In the genomic region with DNA sequence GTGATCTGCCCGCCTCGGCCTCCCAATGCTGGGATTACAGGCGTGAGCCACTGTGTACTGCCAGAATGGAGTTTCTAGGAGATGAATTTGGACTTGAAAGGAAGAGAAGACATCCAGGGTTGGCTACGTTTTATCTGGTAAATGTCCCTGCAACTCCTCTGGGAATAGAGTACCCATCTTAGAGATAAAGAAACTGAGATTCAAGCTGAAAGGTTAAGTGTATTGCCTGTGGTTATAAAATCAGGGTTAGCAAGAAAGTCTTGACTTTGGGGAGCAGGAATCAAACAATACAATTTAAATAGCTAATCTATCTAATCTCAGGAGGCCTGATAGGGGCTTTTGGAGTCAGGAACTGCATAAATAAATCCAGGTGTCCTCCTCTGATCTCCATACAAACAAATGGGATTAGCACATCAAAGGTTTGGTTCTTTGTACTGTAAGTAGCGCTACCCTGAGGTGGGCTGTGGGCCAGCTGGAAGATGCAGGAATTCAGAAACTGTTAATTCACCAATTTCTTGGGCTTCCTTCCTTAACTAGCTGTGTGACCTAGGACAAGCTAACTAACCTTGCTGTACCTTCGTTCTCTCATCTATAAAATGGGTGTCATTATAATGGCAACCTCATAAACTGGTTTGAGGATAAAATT, we compare ENCODE assay signal across 2 cellular contexts.
TF ChIP-seq lines count a peak whose summit lies in the region.

No MANE protein-coding gene starts in this region.

TF ChIP-seq in HepG2, 621 proteins besides CTCF, POLR2A, EP300 and RAD21:
- TF ChIP-seq TCF7L2 (IDR thresholded peaks at IDR 0.05; ENCODE audit: low read depth, low read length) = no peak
- no peak for TF ChIP-seq ELF1 (CRISPR knock-in tag; IDR thresholded peaks at IDR 0.05)
- TF ChIP-seq TRIM22 (IDR thresholded peaks at IDR 0.05) = no peak
- peak; percentile 63 for TF ChIP-seq TCF7 (IDR thresholded peaks at IDR 0.05; ENCODE audit: low read depth)
- TF ChIP-seq KLF9 (CRISPR knock-in tag; IDR thresholded peaks at IDR 0.05; ENCODE audit: low read depth) = no peak
- TF ChIP-seq ZNF607 (CRISPR knock-in tag; IDR thresholded peaks at IDR 0.05; ENCODE audit: borderline replicate concordance) = no peak
- TF ChIP-seq ZHX1 (CRISPR knock-in tag; IDR thresholded peaks at IDR 0.05; ENCODE audit: low read depth) = no peak
- no peak for TF ChIP-seq ZNF878 (CRISPR knock-in tag; IDR thresholded peaks at IDR 0.05)
- TF ChIP-seq SOX5 (CRISPR knock-in tag; IDR thresholded peaks at IDR 0.05; ENCODE audit: borderline replicate concordance) = peak; percentile 39; the same call in 1 of the 2 replicates
- TF ChIP-seq SOX13 (IDR thresholded peaks at IDR 0.05) = no peak
- TF ChIP-seq SOX13 (CRISPR knock-in tag; conservative IDR thresholded peaks at IDR 0.05 in 1 of 2, IDR thresholded peaks at IDR 0.05 in 1 of 2) = peak in 1 of 2 experiments; percentile 51; a peak in 1 of 4 replicates
- no peak for TF ChIP-seq MAFF (IDR thresholded peaks at IDR 0.05; ENCODE audit: low read depth, low read length)
- TF ChIP-seq, protein P1, sequence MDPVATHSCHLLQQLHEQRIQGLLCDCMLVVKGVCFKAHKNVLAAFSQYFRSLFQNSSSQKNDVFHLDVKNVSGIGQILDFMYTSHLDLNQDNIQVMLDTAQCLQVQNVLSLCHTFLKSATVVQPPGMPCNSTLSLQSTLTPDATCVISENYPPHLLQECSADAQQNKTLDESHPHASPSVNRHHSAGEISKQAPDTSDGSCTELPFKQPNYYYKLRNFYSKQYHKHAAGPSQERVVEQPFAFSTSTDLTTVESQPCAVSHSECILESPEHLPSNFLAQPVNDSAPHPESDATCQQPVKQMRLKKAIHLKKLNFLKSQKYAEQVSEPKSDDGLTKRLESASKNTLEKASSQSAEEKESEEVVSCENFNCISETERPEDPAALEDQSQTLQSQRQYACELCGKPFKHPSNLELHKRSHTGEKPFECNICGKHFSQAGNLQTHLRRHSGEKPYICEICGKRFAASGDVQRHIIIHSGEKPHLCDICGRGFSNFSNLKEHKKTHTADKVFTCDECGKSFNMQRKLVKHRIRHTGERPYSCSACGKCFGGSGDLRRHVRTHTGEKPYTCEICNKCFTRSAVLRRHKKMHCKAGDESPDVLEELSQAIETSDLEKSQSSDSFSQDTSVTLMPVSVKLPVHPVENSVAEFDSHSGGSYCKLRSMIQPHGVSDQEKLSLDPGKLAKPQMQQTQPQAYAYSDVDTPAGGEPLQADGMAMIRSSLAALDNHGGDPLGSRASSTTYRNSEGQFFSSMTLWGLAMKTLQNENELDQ (CRISPR knock-in tag; IDR thresholded peaks at IDR 0.05; ENCODE audit: borderline replicate concordance) = no peak
- TF ChIP-seq ZNF737 (CRISPR knock-in tag; IDR thresholded peaks at IDR 0.05; ENCODE audit: borderline replicate concordance) = no peak
- no peak for TF ChIP-seq REL (CRISPR knock-in tag; conservative IDR thresholded peaks at IDR 0.05)
- peak; percentile 57 for TF ChIP-seq ZNF629 (CRISPR knock-in tag; conservative IDR thresholded peaks at IDR 0.05)
- no peak for TF ChIP-seq ZNF296 (CRISPR knock-in tag; conservative IDR thresholded peaks at IDR 0.05)
- TF ChIP-seq MIER3 (CRISPR knock-in tag; IDR thresholded peaks at IDR 0.05; ENCODE audit: borderline replicate concordance) = no peak
- no peak for TF ChIP-seq RBAK (CRISPR knock-in tag; IDR thresholded peaks at IDR 0.05)
- TF ChIP-seq ZNF264 (CRISPR knock-in tag; IDR thresholded peaks at IDR 0.05) = no peak
- TF ChIP-seq GATAD2A (CRISPR knock-in tag; IDR thresholded peaks at IDR 0.05) = no peak
- no peak for TF ChIP-seq SMYD3 (CRISPR knock-in tag; IDR thresholded peaks at IDR 0.05)
- no peak for TF ChIP-seq CAMTA2 (CRISPR knock-in tag; IDR thresholded peaks at IDR 0.05; ENCODE audit: borderline replicate concordance)

TF ChIP-seq in K562, 482 proteins besides CTCF, POLR2A, EP300 and RAD21:
- TF ChIP-seq MNT (conservative IDR thresholded peaks at IDR 0.05) (no peak), KDM1A (IDR thresholded peaks at IDR 0.05) (peak; percentile 30 to 50; a peak in 2 of 4 replicates), U2AF1 (optimal IDR thresholded peaks at IDR 0.05; ENCODE audit: low read depth, low read length) (no peak), SETDB1 (IDR thresholded peaks at IDR 0.05; ENCODE audit: low read length) (no peak), KDM5B (IDR thresholded peaks at IDR 0.05; ENCODE audit: insufficient replicate concordance, low read depth, low read length) (no peak), RBM25 (IDR thresholded peaks at IDR 0.05; ENCODE audit: low read depth, low read length, severe bottlenecking) (peak; percentile 8)
- TF ChIP-seq, protein P2, sequence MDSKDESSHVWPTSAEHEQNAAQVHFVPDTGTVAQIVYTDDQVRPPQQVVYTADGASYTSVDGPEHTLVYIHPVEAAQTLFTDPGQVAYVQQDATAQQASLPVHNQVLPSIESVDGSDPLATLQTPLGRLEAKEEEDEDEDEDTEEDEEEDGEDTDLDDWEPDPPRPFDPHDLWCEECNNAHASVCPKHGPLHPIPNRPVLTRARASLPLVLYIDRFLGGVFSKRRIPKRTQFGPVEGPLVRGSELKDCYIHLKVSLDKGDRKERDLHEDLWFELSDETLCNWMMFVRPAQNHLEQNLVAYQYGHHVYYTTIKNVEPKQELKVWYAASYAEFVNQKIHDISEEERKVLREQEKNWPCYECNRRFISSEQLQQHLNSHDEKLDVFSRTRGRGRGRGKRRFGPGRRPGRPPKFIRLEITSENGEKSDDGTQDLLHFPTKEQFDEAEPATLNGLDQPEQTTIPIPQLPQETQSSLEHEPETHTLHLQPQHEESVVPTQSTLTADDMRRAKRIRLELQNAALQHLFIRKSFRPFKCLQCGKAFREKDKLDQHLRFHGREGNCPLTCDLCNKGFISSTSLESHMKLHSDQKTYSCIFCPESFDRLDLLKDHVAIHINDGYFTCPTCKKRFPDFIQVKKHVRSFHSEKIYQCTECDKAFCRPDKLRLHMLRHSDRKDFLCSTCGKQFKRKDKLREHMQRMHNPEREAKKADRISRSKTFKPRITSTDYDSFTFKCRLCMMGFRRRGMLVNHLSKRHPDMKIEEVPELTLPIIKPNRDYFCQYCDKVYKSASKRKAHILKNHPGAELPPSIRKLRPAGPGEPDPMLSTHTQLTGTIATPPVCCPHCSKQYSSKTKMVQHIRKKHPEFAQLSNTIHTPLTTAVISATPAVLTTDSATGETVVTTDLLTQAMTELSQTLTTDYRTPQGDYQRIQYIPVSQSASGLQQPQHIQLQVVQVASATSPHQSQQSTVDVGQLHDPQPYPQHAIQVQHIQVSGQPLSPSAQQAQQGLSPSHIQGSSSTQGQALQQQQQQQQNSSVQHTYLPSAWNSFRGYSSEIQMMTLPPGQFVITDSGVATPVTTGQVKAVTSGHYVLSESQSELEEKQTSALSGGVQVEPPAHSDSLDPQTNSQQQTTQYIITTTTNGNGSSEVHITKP (IDR thresholded peaks at IDR 0.05; ENCODE audit: partially characterized antibody) = no peak
- TF ChIP-seq, protein P3, sequence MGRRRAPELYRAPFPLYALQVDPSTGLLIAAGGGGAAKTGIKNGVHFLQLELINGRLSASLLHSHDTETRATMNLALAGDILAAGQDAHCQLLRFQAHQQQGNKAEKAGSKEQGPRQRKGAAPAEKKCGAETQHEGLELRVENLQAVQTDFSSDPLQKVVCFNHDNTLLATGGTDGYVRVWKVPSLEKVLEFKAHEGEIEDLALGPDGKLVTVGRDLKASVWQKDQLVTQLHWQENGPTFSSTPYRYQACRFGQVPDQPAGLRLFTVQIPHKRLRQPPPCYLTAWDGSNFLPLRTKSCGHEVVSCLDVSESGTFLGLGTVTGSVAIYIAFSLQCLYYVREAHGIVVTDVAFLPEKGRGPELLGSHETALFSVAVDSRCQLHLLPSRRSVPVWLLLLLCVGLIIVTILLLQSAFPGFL (CRISPR knock-in tag; IDR thresholded peaks at IDR 0.05) = no peak
